ENCODE assay signal across 32 cellular contexts in genomic region chr17:1765576-1765975, GRCh38. TPM values are rescaled to one million over a fixed set of nuclear protein-coding genes. Genes with fewer than 3 reads are reported as not detected.
A peak's percentile ranks its signal among the peaks of the same experiment; 100 is the strongest.
DNase-seq lines count a peak whose midpoint lies in the region; ATAC-seq, FAIRE-seq and TF ChIP-seq lines count a peak whose summit lies in the region.
"Had no signal": no experiment of that assay in that cellular context is flagged by ENCODE, and none has a peak within 500 bp of the region (broad histone marks: within the 10 kb centered on the region; RNA-seq: fewer than 3 reads in every experiment).

No MANE protein-coding gene starts in this region.

- H4K20me1 ChIP-seq in HepG2 (ENCODE audit: insufficient read depth, low read length) (no peaks in the 10 kb centered on the region), smooth muscle cell (ENCODE audit: low read depth) (no peaks in the 10 kb centered on the region)

- peaks cover 58% of the 10 kb centered on the region for H3K4me1 Mint-ChIP-seq in dendritic cell treated with granulocyte-macrophage colony-stimulating factor and Interleukin-4, amounts not matched to agents 40 ng/mL and 50 ng/mL, for 4 days (ENCODE audit: low read depth)

- H3K36me3 Mint-ChIP-seq in dendritic cell treated with granulocyte-macrophage colony-stimulating factor and Interleukin-4, amounts not matched to agents 40 ng/mL and 50 ng/mL, for 4 days (ENCODE audit: low read depth): no peaks in the 10 kb centered on the region

- no peak for DNase-seq in HepG2 (ENCODE audit: low spot score)
- DNase-seq in right lobe of liver: no peak
- DNase-seq in NCI-H510A treated with DMSO at 0.1 percent for 48 hours (lab: John Stamatoyannopoulos, UW): no peak
- no peak for DNase-seq in smooth muscle cell (lab: John Stamatoyannopoulos, UW; ENCODE audit: unreplicated experiment)
- DNase-seq in NCI-H2029 (lab: John Stamatoyannopoulos, UW): no peak
- DNase-seq: ACHN; activated CD4-positive, CD25-positive, alpha-beta regulatory T cell treated with anti-CD3 and anti-CD28 coated beads, Interleukin-2, amount 50 U/mL, for 72 hours; activated CD8-positive, alpha-beta T cell treated with anti-CD3 and anti-CD28 coated beads for 36 hours; activated naive CD8-positive, alpha-beta T cell treated with anti-CD3 and anti-CD28 coated beads for 36 hours; BE2C; caudate nucleus; DMS153; erythroblast; left lung; mesendoderm; NCI-H1436; NCI-H2081 treated with DMSO at 0.1 percent for 48 hours; NCI-H2227 treated with DMSO at 0.1 percent for 48 hours; NCI-H526 treated with DMSO at 0.1 percent for 48 hours; NK-92 treated with Interleukin-12 subunit alpha and Interleukin-12 subunit beta, amount 100 ng/mL, for 24 hours; PC-9; Right ventricle myocardium superior; stimulated activated CD4-positive, alpha-beta T cell treated with anti-CD3 and anti-CD28 coated beads, Interleukin-15, amount 100 ng/mL, for 24 hours; stimulated activated CD4-positive, alpha-beta T cell treated with anti-CD3 and anti-CD28 coated beads, Interleukin-4, amount 100 ng/mL, for 4 hours had no signal

- H3K4me2 ChIP-seq in HepG2 (ENCODE audit: low read depth, low read length) (no peak overlapping the region; the same call in 1 of the 2 replicates), smooth muscle cell (no peak overlapping the region)
- H3K4me2 ChIP-seq: PC-9 had no signal

- whole genome bisulfite sequencing in HepG2 (ENCODE audit: low lambda C conversion rate): 86% methylated on average over 3 of the region's 3 CpGs
- 70% methylated on average over 3 of the region's 3 CpGs for WGBS in right lobe of liver (ENCODE audit: insufficient coverage, low coverage, low lambda C conversion rate, missing lambda C conversion rate)
- WGBS in smooth muscle cell (ENCODE audit: low lambda C conversion rate): 77% methylated on average over 3 of the region's 3 CpGs

- no peaks in the 10 kb centered on the region for H3K9me3 Mint-ChIP-seq in dendritic cell treated with granulocyte-macrophage colony-stimulating factor and Interleukin-4, amounts not matched to agents 40 ng/mL and 50 ng/mL, for 4 days
- H3K9me3 Mint-ChIP-seq: activated CD8-positive, alpha-beta T cell treated with anti-CD3 and anti-CD28 coated beads for 36 hours; activated naive CD8-positive, alpha-beta T cell treated with anti-CD3 and anti-CD28 coated beads for 36 hours; activated T-helper 2 cell treated with anti-CD3 and anti-CD28 coated beads, Interferon-gamma antibody, Interleukin-2, Interleukin-4, amounts not matched to agents 10 μg/mL and 5 μg/mL and 100 μg/mL, durations not matched to agents 14 hours and 24 hours and 36 hours had no signal

- H3K4me1 ChIP-seq in HepG2 (ENCODE audit: insufficient read depth, low read length) (peaks cover 76% of the 10 kb centered on the region), right lobe of liver (peaks cover 0 to 43% (median 15%) of the 10 kb centered on the region in 4 donors), skeletal muscle tissue (ENCODE audit: control insufficient read depth in 3 of 3, insufficient read depth in 3 of 3, low read length in 3 of 3) (peaks cover 41 to 67% (median 52%) of the 10 kb centered on the region in 3 donors), smooth muscle cell (ENCODE audit: low read depth) (peaks cover 18% of the 10 kb centered on the region)

- in situ Hi-C loops in HepG2 (cut with HindIII; ENCODE audit: extremely low pct_ligation_motif_present, low pct_unique_long_range_greater_than_20kb): loop anchor here (5.0 kb wide), 1 partner anchor 48 kb away; no protein-coding TSS in a partner anchor

- H3F3A ChIP-seq in smooth muscle cell (ENCODE audit: low read depth): peaks cover 8% of the 10 kb centered on the region

- H3K9ac ChIP-seq in HepG2 (ENCODE audit: insufficient read depth, low read depth, low read length): 0 out of 2 replicates have a peak overlapping the region, but pooled peaks have one; percentile 20
- peak overlapping the region in 1 of 3 donors; percentile 62 for H3K9ac ChIP-seq in skeletal muscle tissue (ENCODE audit: low read depth in 1 of 3, low read length in 3 of 3)
- no peak overlapping the region for H3K9ac ChIP-seq in smooth muscle cell (ENCODE audit: low read depth)

- no TSS peak for BruUV-seq in HepG2 (replicated peaks; lab: Mats Ljungman, UMichigan)

- peak overlapping the region; percentile 97 for H3K27ac Mint-ChIP-seq in dendritic cell treated with granulocyte-macrophage colony-stimulating factor and Interleukin-4, amounts not matched to agents 40 ng/mL and 50 ng/mL, for 4 days
- H3K27ac Mint-ChIP-seq: activated CD8-positive, alpha-beta T cell treated with anti-CD3 and anti-CD28 coated beads for 36 hours; activated naive CD8-positive, alpha-beta T cell treated with anti-CD3 and anti-CD28 coated beads for 36 hours; activated T-helper 2 cell treated with anti-CD3 and anti-CD28 coated beads, Interferon-gamma antibody, Interleukin-2, Interleukin-4, amounts not matched to agents 10 μg/mL and 5 μg/mL and 100 μg/mL, durations not matched to agents 14 hours and 24 hours and 36 hours had no signal

- no peak for FAIRE-seq in HepG2 (lab: Jason Lieb, UNC)
- FAIRE-seq: astrocyte, GM12891, H54, islet of Langerhans had no signal

- intact Hi-C loops in HepG2 (cut with micrococcal nuclease; ENCODE audit: unreplicated experiment): no loop called here
- intact Hi-C loops in right lobe of liver (cut with DNase I): no loop called here
- intact Hi-C loops in dendritic cell treated with granulocyte-macrophage colony-stimulating factor and Interleukin-4, amounts not matched to agents 40 ng/mL and 50 ng/mL, for 4 days (cut with micrococcal nuclease): no loop called here

- CTCF ChIA-PET in HepG2 (lab: Yijun Ruan, JAX; ENCODE audit: low intra/inter-chr PET ratio, low total read pairs): no interaction called here

- H3K27me3 ChIP-seq in HepG2 (ENCODE audit: control insufficient read depth in 1 of 2, insufficient read depth in 2 of 2, low read length in 2 of 2): no peaks in the 10 kb centered on the region
- H3K27me3 ChIP-seq in right lobe of liver: no peaks in the 10 kb centered on the region
- H3K27me3 ChIP-seq in skeletal muscle tissue (ENCODE audit: control insufficient read depth in 3 of 3, insufficient read depth in 3 of 3, low read length in 3 of 3): no peaks in the 10 kb centered on the region
- H3K27me3 ChIP-seq in smooth muscle cell (ENCODE audit: low read depth): no peaks in the 10 kb centered on the region
- H3K27me3 ChIP-seq: BE2C, left lung had no signal

- H3K9me3 ChIP-seq in HepG2 (ENCODE audit: low read length) (no peaks in the 10 kb centered on the region), right lobe of liver (no peaks in the 10 kb centered on the region), skeletal muscle tissue (ENCODE audit: control insufficient read depth in 3 of 3, low read length in 3 of 3) (no peaks in the 10 kb centered on the region), smooth muscle cell (replicated peaks; ENCODE audit: low read depth) (no peaks in the 10 kb centered on the region)
- H3K9me3 ChIP-seq: BE2C, left lung had no signal

- POLR2A ChIA-PET in HepG2 (lab: Yijun Ruan, JAX): interaction anchor here (1.1 to 13.7 kb wide), 8 partner anchors 9 to 50 kb away, joined by 4 to 480 read pairs (median 58); partner anchors contain the start of genes SERPINF2 and WDR81

- peaks cover 2% of the 10 kb centered on the region for H3K27me3 Mint-ChIP-seq in dendritic cell treated with granulocyte-macrophage colony-stimulating factor and Interleukin-4, amounts not matched to agents 40 ng/mL and 50 ng/mL, for 4 days
- H3K27me3 Mint-ChIP-seq: activated CD8-positive, alpha-beta T cell treated with anti-CD3 and anti-CD28 coated beads for 36 hours; activated naive CD8-positive, alpha-beta T cell treated with anti-CD3 and anti-CD28 coated beads for 36 hours had no signal

- no peak for TF ChIP-seq POLR2A in HepG2 (IDR thresholded peaks at IDR 0.05; ENCODE audit: insufficient read depth in 1 of 2, low read depth in 2 of 2, low read length in 2 of 2)
- TF ChIP-seq POLR2A in right lobe of liver (IDR thresholded peaks at IDR 0.05): no peak

- H3K36me3 ChIP-seq in HepG2 (replicated peaks in 1 of 2; ENCODE audit: control insufficient read depth in 1 of 2, insufficient read depth in 2 of 2, low read length in 2 of 2) (peaks cover 6 to 16% of the 10 kb centered on the region in 2 experiments), right lobe of liver (peaks cover 0 to 27% (median 10%) of the 10 kb centered on the region in 4 donors), skeletal muscle tissue (ENCODE audit: control insufficient read depth in 3 of 3, insufficient read depth in 3 of 3, low read length in 3 of 3) (peaks cover 11 to 20% (median 13%) of the 10 kb centered on the region in 3 donors), smooth muscle cell (ENCODE audit: low read depth) (no peaks in the 10 kb centered on the region)
- H3K36me3 ChIP-seq: BE2C, left lung had no signal

- TF ChIP-seq CTCF in HepG2 (CRISPR knock-in tag; IDR thresholded peaks at IDR 0.05): no peak
- TF ChIP-seq CTCF in right lobe of liver (IDR thresholded peaks at IDR 0.05): no peak
- no peak for TF ChIP-seq CTCF in smooth muscle cell (IDR thresholded peaks at IDR 0.05; ENCODE audit: borderline replicate concordance, insufficient read depth, poor library complexity, severe bottlenecking)

- no peak for TF ChIP-seq RAD21 in HepG2 (CRISPR knock-in tag; IDR thresholded peaks at IDR 0.05)

- H3K4me3 Mint-ChIP-seq in dendritic cell treated with granulocyte-macrophage colony-stimulating factor and Interleukin-4, amounts not matched to agents 40 ng/mL and 50 ng/mL, for 4 days: no peak overlapping the region
- H3K4me3 Mint-ChIP-seq: activated CD8-positive, alpha-beta T cell treated with anti-CD3 and anti-CD28 coated beads for 36 hours; activated naive CD8-positive, alpha-beta T cell treated with anti-CD3 and anti-CD28 coated beads for 36 hours had no signal

- H3K4me3 ChIP-seq in HepG2 (replicated peaks in 1 of 3; ENCODE audit: insufficient read depth in 1 of 3, low read depth in 2 of 3, low read length in 3 of 3): no peak overlapping the region
- no peak overlapping the region for H3K4me3 ChIP-seq in right lobe of liver
- H3K4me3 ChIP-seq in skeletal muscle tissue (ENCODE audit: low read length in 3 of 3): peak overlapping the region in 1 of 3 donors; percentile 22
- no peak overlapping the region for H3K4me3 ChIP-seq in smooth muscle cell
- H3K4me3 ChIP-seq: left lung, PC-9 had no signal

- TF ChIP-seq EP300 in HepG2 (IDR thresholded peaks at IDR 0.05; ENCODE audit: low read depth in 2 of 2, low read length in 2 of 2): no peak
- no peak for TF ChIP-seq EP300 in HepG2 (CRISPR knock-in tag; IDR thresholded peaks at IDR 0.05; ENCODE audit: borderline replicate concordance)

- H3K79me2 ChIP-seq in HepG2 (ENCODE audit: insufficient read depth, low read length) (peaks cover 32% of the 10 kb centered on the region), smooth muscle cell (ENCODE audit: low read depth) (no peaks in the 10 kb centered on the region)

- H3K27ac ChIP-seq in HepG2 (ENCODE audit: extremely low read length, insufficient read depth, low read length) (peak overlapping the region; percentile 24), right lobe of liver (no peak overlapping the region), skeletal muscle tissue (ENCODE audit: low read depth, low read length) (peak overlapping the region; percentile 56), smooth muscle cell (ENCODE audit: low read depth) (no peak overlapping the region)
- H3K27ac ChIP-seq: left lung, PC-9 had no signal

- no peak overlapping the region for H2AFZ ChIP-seq in HepG2 (ENCODE audit: low read length)
- H2AFZ ChIP-seq in smooth muscle cell (ENCODE audit: low read depth): no peak overlapping the region
- H2AFZ ChIP-seq: PC-9 had no signal

- ATAC-seq in HepG2: no peak
- no peak for ATAC-seq in right lobe of liver
- ATAC-seq: activated CD8-positive, alpha-beta T cell treated with anti-CD3 and anti-CD28 coated beads for 36 hours; left lung; sciatic nerve had no signal

RNA-seq across cellular contexts. Expression of gene SERPINF1, which starts 3.7 kb away (rescaled TPM):
- 418 and 853 TPM in 2 replicates for total RNA-seq in HepG2 (2016; rRNA removed; fragmentation: Illumina TruSeq; extraction: Trizol)
- total RNA-seq in HepG2 (2016; cell fraction: cytosol; rRNA removed; fragmentation: Illumina TruSeq; extraction: Trizol; ENCODE audit: low read depth): 177 and 189 TPM in 2 replicates
- 427 and 844 TPM in 2 replicates for total RNA-seq in HepG2 (2016; cell fraction: insoluble cytoplasmic fraction; rRNA removed; fragmentation: Illumina TruSeq; extraction: Trizol)
- 209 and 251 TPM in 2 replicates for total RNA-seq in HepG2 (2016; cell fraction: membrane; rRNA removed; fragmentation: Illumina TruSeq; extraction: Trizol)
- 690 and 808 TPM in 2 replicates for total RNA-seq in HepG2 (2016; cell fraction: nucleus; rRNA removed; fragmentation: Illumina TruSeq; extraction: Trizol)
- 2,101 and 2,733 TPM in 2 replicates for polyA plus RNA-seq in HepG2 (2011; rRNA removed)
- 2,219 and 2,408 TPM in 2 replicates for polyA plus RNA-seq in HepG2 (2011; cell fraction: cytosol; rRNA removed)
- 1,095 and 1,323 TPM in 2 replicates for polyA plus RNA-seq in HepG2 (2011; cell fraction: nucleus; rRNA removed)
- polyA plus RNA-seq in HepG2 (2012): 624 and 785 TPM in 2 replicates
- polyA plus RNA-seq in HepG2 (2016; cell fraction: cytosol; fragmentation: Illumina TruSeq; extraction: Trizol; ENCODE audit: low read depth): 255 and 290 TPM in 2 replicates
- polyA plus RNA-seq in HepG2 (2016; cell fraction: insoluble cytoplasmic fraction; fragmentation: Illumina TruSeq; extraction: Trizol; ENCODE audit: low read depth): 625 and 642 TPM in 2 replicates
- polyA plus RNA-seq in HepG2 (2016; cell fraction: membrane; fragmentation: Illumina TruSeq; extraction: Trizol; ENCODE audit: low read depth): 280 and 299 TPM in 2 replicates
- 1,428 and 1,667 TPM in 2 replicates for polyA plus RNA-seq in HepG2 (2016; cell fraction: nucleus; fragmentation: Illumina TruSeq; extraction: Trizol; ENCODE audit: insufficient read depth, low read depth)
- 1.4 and 887 TPM in 2 replicates for polyA minus RNA-seq in HepG2 (2011; rRNA and poly(A)+ RNA removed; ENCODE audit: low replicate concordance)
- 345 and 528 TPM in 2 replicates for polyA minus RNA-seq in HepG2 (2011; cell fraction: cytosol; rRNA and poly(A)+ RNA removed)
- polyA minus RNA-seq in HepG2 (2011; cell fraction: nucleus; rRNA and poly(A)+ RNA removed): 167 and 268 TPM in 2 replicates
- 1,000 to 10,000 TPM in 2 of 6 experiments, 100 to 1,000 TPM in 4; 621 to 1,110 (median 800) TPM for total RNA-seq in right lobe of liver
- 328 TPM for total RNA-seq in skeletal muscle tissue
- 645 and 778 TPM in 2 replicates for total RNA-seq in smooth muscle cell
- polyA plus RNA-seq in smooth muscle cell: 370 and 498 TPM in 2 replicates
- total RNA-seq: activated T-helper 2 cell treated with anti-CD3 and anti-CD28 coated beads, Interferon-gamma antibody, Interleukin-2, Interleukin-4, amounts not matched to agents 10 μg/mL and 5 μg/mL and 100 μg/mL, durations not matched to agents 14 hours and 24 hours and 36 hours had no signal

RNA-seq across cellular contexts. Expression of gene SERPINF2, which starts 22.9 kb away (rescaled TPM):
- 123 and 309 TPM in 2 replicates for total RNA-seq in HepG2 (2016; rRNA removed; fragmentation: Illumina TruSeq; extraction: Trizol)
- 43.1 and 45.3 TPM in 2 replicates for total RNA-seq in HepG2 (2016; cell fraction: cytosol; rRNA removed; fragmentation: Illumina TruSeq; extraction: Trizol; ENCODE audit: low read depth)
- total RNA-seq in HepG2 (2016; cell fraction: insoluble cytoplasmic fraction; rRNA removed; fragmentation: Illumina TruSeq; extraction: Trizol): 113 and 316 TPM in 2 replicates
- 90.4 and 105 TPM in 2 replicates for total RNA-seq in HepG2 (2016; cell fraction: membrane; rRNA removed; fragmentation: Illumina TruSeq; extraction: Trizol)
- 243 and 286 TPM in 2 replicates for total RNA-seq in HepG2 (2016; cell fraction: nucleus; rRNA removed; fragmentation: Illumina TruSeq; extraction: Trizol)
- polyA plus RNA-seq in HepG2 (2011; rRNA removed): 548 and 871 TPM in 2 replicates
- polyA plus RNA-seq in HepG2 (2011; cell fraction: cytosol; rRNA removed): 573 and 676 TPM in 2 replicates
- 1,260 and 1,369 TPM in 2 replicates for polyA plus RNA-seq in HepG2 (2011; cell fraction: nucleus; rRNA removed)
- 401 and 511 TPM in 2 replicates for polyA plus RNA-seq in HepG2 (2012)
- polyA plus RNA-seq in HepG2 (2016; cell fraction: cytosol; fragmentation: Illumina TruSeq; extraction: Trizol; ENCODE audit: low read depth): 58.6 and 61.9 TPM in 2 replicates
- polyA plus RNA-seq in HepG2 (2016; cell fraction: insoluble cytoplasmic fraction; fragmentation: Illumina TruSeq; extraction: Trizol; ENCODE audit: low read depth): 142 and 163 TPM in 2 replicates
- polyA plus RNA-seq in HepG2 (2016; cell fraction: membrane; fragmentation: Illumina TruSeq; extraction: Trizol; ENCODE audit: low read depth): 96.0 and 97.4 TPM in 2 replicates
- 572 and 581 TPM in 2 replicates for polyA plus RNA-seq in HepG2 (2016; cell fraction: nucleus; fragmentation: Illumina TruSeq; extraction: Trizol; ENCODE audit: insufficient read depth, low read depth)
- 1.3 and 600 TPM in 2 replicates for polyA minus RNA-seq in HepG2 (2011; rRNA and poly(A)+ RNA removed; ENCODE audit: low replicate concordance)
- 283 and 408 TPM in 2 replicates for polyA minus RNA-seq in HepG2 (2011; cell fraction: cytosol; rRNA and poly(A)+ RNA removed)
- polyA minus RNA-seq in HepG2 (2011; cell fraction: nucleus; rRNA and poly(A)+ RNA removed): 211 and 291 TPM in 2 replicates
- 1,000 to 10,000 TPM; 1,040 to 1,391 (median 1,137) TPM for total RNA-seq in right lobe of liver
- total RNA-seq in skeletal muscle tissue: not detected
- total RNA-seq in smooth muscle cell: 0.18 and 0.36 TPM in 2 replicates
- polyA plus RNA-seq in smooth muscle cell: 0.22 and 0.66 TPM in 2 replicates

RNA-seq across cellular contexts. Expression of gene WDR81, which starts 41.1 kb away (rescaled TPM):
- total RNA-seq in HepG2 (2016; rRNA removed; fragmentation: Illumina TruSeq; extraction: Trizol): 12.5 and 16.7 TPM in 2 replicates
- total RNA-seq in HepG2 (2016; cell fraction: cytosol; rRNA removed; fragmentation: Illumina TruSeq; extraction: Trizol; ENCODE audit: low read depth): 3.6 and 3.9 TPM in 2 replicates
- total RNA-seq in HepG2 (2016; cell fraction: insoluble cytoplasmic fraction; rRNA removed; fragmentation: Illumina TruSeq; extraction: Trizol): 9.9 and 18.3 TPM in 2 replicates
- 5.3 and 6.1 TPM in 2 replicates for total RNA-seq in HepG2 (2016; cell fraction: membrane; rRNA removed; fragmentation: Illumina TruSeq; extraction: Trizol)
- 16.0 and 19.6 TPM in 2 replicates for total RNA-seq in HepG2 (2016; cell fraction: nucleus; rRNA removed; fragmentation: Illumina TruSeq; extraction: Trizol)
- 9.1 and 15.1 TPM in 2 replicates for polyA plus RNA-seq in HepG2 (2011; rRNA removed)
- 6.4 and 10.5 TPM in 2 replicates for polyA plus RNA-seq in HepG2 (2011; cell fraction: cytosol; rRNA removed)
- polyA plus RNA-seq in HepG2 (2011; cell fraction: nucleus; rRNA removed): 60.8 and 75.3 TPM in 2 replicates
- 8.5 and 12.5 TPM in 2 replicates for polyA plus RNA-seq in HepG2 (2012)
- polyA plus RNA-seq in HepG2 (2016; cell fraction: cytosol; fragmentation: Illumina TruSeq; extraction: Trizol; ENCODE audit: low read depth): 1.8 and 2.2 TPM in 2 replicates
- 10.4 and 13.7 TPM in 2 replicates for polyA plus RNA-seq in HepG2 (2016; cell fraction: insoluble cytoplasmic fraction; fragmentation: Illumina TruSeq; extraction: Trizol; ENCODE audit: low read depth)
- 3.1 and 3.3 TPM in 2 replicates for polyA plus RNA-seq in HepG2 (2016; cell fraction: membrane; fragmentation: Illumina TruSeq; extraction: Trizol; ENCODE audit: low read depth)
- polyA plus RNA-seq in HepG2 (2016; cell fraction: nucleus; fragmentation: Illumina TruSeq; extraction: Trizol; ENCODE audit: insufficient read depth, low read depth): 42.6 and 43.3 TPM in 2 replicates
- 15.7 and 46.8 TPM in 2 replicates for polyA minus RNA-seq in HepG2 (2011; rRNA and poly(A)+ RNA removed; ENCODE audit: low replicate concordance)
- polyA minus RNA-seq in HepG2 (2011; cell fraction: cytosol; rRNA and poly(A)+ RNA removed): 13.4 and 15.0 TPM in 2 replicates
- polyA minus RNA-seq in HepG2 (2011; cell fraction: nucleus; rRNA and poly(A)+ RNA removed): 18.0 and 22.3 TPM in 2 replicates
- 10 to 100 TPM; 23.0 to 27.2 (median 23.9) TPM for total RNA-seq in right lobe of liver
- 10.4 TPM for total RNA-seq in skeletal muscle tissue
- 5.6 and 5.7 TPM in 2 replicates for total RNA-seq in smooth muscle cell
- 9.7 TPM in 2 replicates for polyA plus RNA-seq in smooth muscle cell

RNA-seq across cellular contexts. Expression of gene TLCD2, which starts 55.4 kb away (rescaled TPM):
- total RNA-seq in HepG2 (2016; rRNA removed; fragmentation: Illumina TruSeq; extraction: Trizol) (0.84 and 1.1 TPM in 2 replicates), right lobe of liver (10 to 100 TPM in 1 of 6 experiments, 1 to 10 TPM in 5; 2.5 to 17.7 (median 3.7) TPM), skeletal muscle tissue (2.1 TPM), smooth muscle cell (2.5 and 3.4 TPM in 2 replicates)
- total RNA-seq in HepG2 (2016; cell fraction: cytosol; rRNA removed; fragmentation: Illumina TruSeq; extraction: Trizol; ENCODE audit: low read depth): 0.26 and 0.40 TPM in 2 replicates
- total RNA-seq in HepG2 (2016; cell fraction: insoluble cytoplasmic fraction; rRNA removed; fragmentation: Illumina TruSeq; extraction: Trizol): 0.92 and 1.3 TPM in 2 replicates
- 0.86 and 1.1 TPM in 2 replicates for total RNA-seq in HepG2 (2016; cell fraction: membrane; rRNA removed; fragmentation: Illumina TruSeq; extraction: Trizol)
- total RNA-seq in HepG2 (2016; cell fraction: nucleus; rRNA removed; fragmentation: Illumina TruSeq; extraction: Trizol): 0.84 and 0.94 TPM in 2 replicates
- polyA plus RNA-seq in HepG2 (2011; rRNA removed) (0.90 and 1.2 TPM in 2 replicates), smooth muscle cell (1.9 and 3.6 TPM in 2 replicates)
- polyA plus RNA-seq in HepG2 (2011; cell fraction: cytosol; rRNA removed): 0.56 and 0.73 TPM in 2 replicates
- polyA plus RNA-seq in HepG2 (2011; cell fraction: nucleus; rRNA removed): 0.92 and 1.4 TPM in 2 replicates
- polyA plus RNA-seq in HepG2 (2012): 0.78 and 1.3 TPM in 2 replicates
- 0.23 and 0.25 TPM in 2 replicates for polyA plus RNA-seq in HepG2 (2016; cell fraction: cytosol; fragmentation: Illumina TruSeq; extraction: Trizol; ENCODE audit: low read depth)
- 0.71 and 0.74 TPM in 2 replicates for polyA plus RNA-seq in HepG2 (2016; cell fraction: insoluble cytoplasmic fraction; fragmentation: Illumina TruSeq; extraction: Trizol; ENCODE audit: low read depth)
- polyA plus RNA-seq in HepG2 (2016; cell fraction: membrane; fragmentation: Illumina TruSeq; extraction: Trizol; ENCODE audit: low read depth): 0.47 and 0.49 TPM in 2 replicates
- polyA plus RNA-seq in HepG2 (2016; cell fraction: nucleus; fragmentation: Illumina TruSeq; extraction: Trizol; ENCODE audit: insufficient read depth, low read depth): 1.4 and 1.5 TPM in 2 replicates
- 1.6 and 2.6 TPM in 2 replicates for polyA minus RNA-seq in HepG2 (2011; rRNA and poly(A)+ RNA removed; ENCODE audit: low replicate concordance)
- polyA minus RNA-seq in HepG2 (2011; cell fraction: cytosol; rRNA and poly(A)+ RNA removed): 0.53 and 1.3 TPM in 2 replicates
- 1.3 and 1.6 TPM in 2 replicates for polyA minus RNA-seq in HepG2 (2011; cell fraction: nucleus; rRNA and poly(A)+ RNA removed)

Comparison
In these comparisons a context has a peak if more than half of its experiments do, and no peak if none do; other contexts are left out.
1. H3K27ac ChIP-seq: peak in HepG2 (single experiment) and skeletal muscle tissue (single experiment); none in right lobe of liver (0 of 3) and smooth muscle cell (single experiment).
2. RNA of gene SERPINF2, which starts 22.9 kb away (total RNA-seq): 1,040 to 1,391 TPM in right lobe of liver and 43.1 to 316 TPM in HepG2; 0.18 to 0.36 TPM in smooth muscle cell and not detected in skeletal muscle tissue (single experiment); every median in the first group is over 10 times any median in the second.